21 cellular contexts compared by ENCODE assay signal in genomic region chr3:191008074-191008473, GRCh38.
"Had no signal": no experiment of that assay in that cellular context is flagged by ENCODE, and none has a peak within 500 bp of the region (broad histone marks: within the 10 kb centered on the region; RNA-seq: fewer than 3 reads in every experiment).

No MANE protein-coding gene starts in this region.

- ATAC-seq: activated naive CD4-positive, alpha-beta T cell treated with anti-CD3 and anti-CD28 coated beads, Interleukin-2, amount 50 U/mL, for 72 hours; activated T-cell treated with anti-CD3 and anti-CD28 coated beads, Interleukin-2, amount 50 U/mL, for 72 hours; esophagus mucosa; gastroesophageal sphincter; heart left ventricle; left lobe of liver; sciatic nerve; stimulated activated effector memory CD8-positive, alpha-beta T cell treated with anti-CD3 and anti-CD28 coated beads, Interleukin-12 subunit alpha, Interleukin-12 subunit beta, amount 100 ng/mL, for 72 hours had no signal

- H3K4me3 ChIP-seq: adrenal gland, gastroesophageal sphincter, heart left ventricle, lung, smooth muscle cell, testis had no signal

- FAIRE-seq: bronchial epithelial cell, kidney had no signal

- H3K27ac ChIP-seq: adrenal gland, gastroesophageal sphincter, heart left ventricle, testis had no signal

- DNase-seq: activated CD4-positive, alpha-beta T cell treated with anti-CD3 and anti-CD28 coated beads, Interleukin-2, amount 50 U/mL, for 1 hour; activated CD4-positive, CD25-positive, alpha-beta regulatory T cell treated with anti-CD3 and anti-CD28 coated beads, Interleukin-2, amount 50 U/mL, for 72 hours; activated gamma-delta T cell; activated T-cell treated with anti-CD3 and anti-CD28 coated beads, Interleukin-2, amount 50 U/mL, for 72 hours; adrenal gland; cerebellar nuclear complex; effector CD4-positive, alpha-beta T cell; heart left ventricle; kidney; midbrain; stimulated activated CD4-positive, alpha-beta T cell treated with anti-CD3 and anti-CD28 coated beads, Interleukin-4, amount 100 ng/mL, for 1 hour; testis had no signal

- H3K4me1 ChIP-seq: adrenal gland, gastroesophageal sphincter, heart left ventricle, testis had no signal

- H3K9me3 ChIP-seq: adrenal gland, gastroesophageal sphincter, testis had no signal

- H3K36me3 ChIP-seq: adrenal gland, gastroesophageal sphincter, heart left ventricle had no signal

- H3K27me3 ChIP-seq: adrenal gland, gastroesophageal sphincter, heart left ventricle, testis had no signal
